In the genomic region with DNA sequence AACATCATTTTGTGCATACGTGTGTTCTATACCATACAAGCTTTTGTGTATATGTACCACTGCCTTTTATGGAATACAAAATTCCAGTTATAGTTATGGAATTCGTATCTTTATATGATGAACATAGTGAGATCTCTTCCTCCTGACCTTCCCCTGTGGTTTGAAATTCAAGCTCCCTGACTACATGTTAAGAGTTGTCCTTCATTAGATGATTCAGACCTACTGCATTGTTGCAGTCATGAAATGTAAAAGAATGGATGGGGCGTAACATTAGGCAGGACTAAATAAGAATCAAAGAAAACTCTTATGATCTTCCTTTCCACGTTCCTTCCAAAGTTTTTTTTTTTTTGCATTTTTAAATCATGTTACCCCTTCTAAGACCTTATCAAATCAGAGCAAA, we compare ENCODE assay signal across 34 cellular contexts.
"Had no signal": no experiment of that assay in that cellular context is flagged by ENCODE, and none has a peak within 500 bp of the region (broad histone marks: within the 10 kb centered on the region; RNA-seq: fewer than 3 reads in every experiment).

No MANE protein-coding gene starts in this region.

- H3K4me1 Mint-ChIP-seq: activated B cell treated with CpG ODN at 0.5 μM for 24 hours; activated CD4-positive, alpha-beta T cell treated with anti-CD3 and anti-CD28 coated beads, Interleukin-2, amount 10 ng/mL, durations not matched to agents 24 days and 14 days; activated naive CD8-positive, alpha-beta T cell treated with anti-CD3 and anti-CD28 coated beads for 36 hours; activated T-helper 17 cell treated with anti-CD3 and anti-CD28 coated beads, Interleukin-2, amount 50 U/mL, for 72 hours had no signal

- H3K4me1 ChIP-seq: adrenal gland, body of pancreas had no signal

- H3K36me3 Mint-ChIP-seq: activated CD4-positive, alpha-beta memory T cell treated with anti-CD3 and anti-CD28 coated beads for 36 hours; activated naive CD4-positive, alpha-beta T cell treated with anti-CD3 and anti-CD28 coated beads, Interleukin-2, amount 50 U/mL, for 72 hours; activated naive CD8-positive, alpha-beta T cell treated with anti-CD3 and anti-CD28 coated beads for 36 hours had no signal

- H3K4me3 Mint-ChIP-seq: activated B cell treated with CpG ODN at 0.5 μM for 24 hours; activated CD4-positive, alpha-beta memory T cell treated with anti-CD3 and anti-CD28 coated beads for 36 hours; activated CD4-positive, alpha-beta T cell treated with anti-CD3 and anti-CD28 coated beads, Interleukin-2, amount 10 ng/mL, durations not matched to agents 24 days and 14 days; activated CD8-positive, alpha-beta T cell treated with anti-CD3 and anti-CD28 coated beads for 36 hours; activated naive CD4-positive, alpha-beta T cell treated with anti-CD3 and anti-CD28 coated beads for 36 hours; activated naive CD8-positive, alpha-beta T cell treated with anti-CD3 and anti-CD28 coated beads for 36 hours; activated T-cell treated with anti-CD3 and anti-CD28 coated beads, Interleukin-2, amount 50 U/mL, for 4 hours; activated T-cell treated with anti-CD3 and anti-CD28 coated beads, Interleukin-2, amount 50 U/mL, for 72 hours; activated T-helper 1 cell treated with anti-CD3 and anti-CD28 coated beads, Interleukin-12 subunit alpha, Interleukin-12 subunit beta, Interleukin-2, Interleukin-4 antibody, amounts not matched to agents 30 ng/mL and 10 ng/mL and 1 ng/mL, durations not matched to agents 14 hours and 24 hours and 36 hours; activated T-helper 17 cell treated with anti-CD3 and anti-CD28 coated beads, Interleukin-2, amount 50 U/mL, for 72 hours; T-helper 1 cell treated with Interleukin-12 subunit alpha and Interleukin-12 subunit beta and Interleukin-4 antibody, amounts not matched to agents 30 μg/mL and 1 μg/mL, for 36 hours; T-helper 2 cell treated with Interferon-gamma antibody and Interleukin-4, amounts not matched to agents 5 μg/mL and 100 μg/mL, for 36 hours had no signal

- ATAC-seq: activated CD8-positive, alpha-beta T cell treated with anti-CD3 and anti-CD28 coated beads for 36 hours; activated naive CD4-positive, alpha-beta T cell treated with anti-CD3 and anti-CD28 coated beads, Interleukin-2, amount 50 U/mL, for 72 hours; activated T-cell treated with anti-CD3 and anti-CD28 coated beads, Interleukin-2, amount 50 U/mL, for 4 hours; activated T-cell treated with anti-CD3 and anti-CD28 coated beads, Interleukin-2, amount 50 U/mL, for 72 hours; activated T-helper 17 cell treated with anti-CD3 and anti-CD28 coated beads, Interleukin-2, amount 50 U/mL, for 72 hours; body of pancreas had no signal

- H3K27me3 Mint-ChIP-seq: activated B cell treated with CpG ODN at 0.5 μM for 24 hours; activated CD4-positive, alpha-beta T cell treated with anti-CD3 and anti-CD28 coated beads, Interleukin-2, amount 10 ng/mL, durations not matched to agents 24 days and 14 days; activated CD8-positive, alpha-beta T cell treated with anti-CD3 and anti-CD28 coated beads for 36 hours had no signal

- H3K4me3 ChIP-seq: adrenal gland, body of pancreas had no signal

- H3K27ac Mint-ChIP-seq: activated B cell treated with CpG ODN at 0.5 μM for 24 hours; activated CD4-positive, alpha-beta memory T cell treated with anti-CD3 and anti-CD28 coated beads for 36 hours; activated CD4-positive, alpha-beta T cell treated with anti-CD3 and anti-CD28 coated beads, Interleukin-2, amount 10 ng/mL, durations not matched to agents 24 days and 14 days; activated CD8-positive, alpha-beta T cell treated with anti-CD3 and anti-CD28 coated beads for 36 hours; activated naive CD4-positive, alpha-beta T cell treated with anti-CD3 and anti-CD28 coated beads for 36 hours; activated naive CD4-positive, alpha-beta T cell treated with anti-CD3 and anti-CD28 coated beads, Interleukin-2, amount 50 U/mL, for 72 hours; activated naive CD8-positive, alpha-beta T cell treated with anti-CD3 and anti-CD28 coated beads for 36 hours; activated T-cell treated with anti-CD3 and anti-CD28 coated beads, Interleukin-2, amount 50 U/mL, for 72 hours; activated T-helper 1 cell treated with anti-CD3 and anti-CD28 coated beads, Interleukin-12 subunit alpha, Interleukin-12 subunit beta, Interleukin-2, Interleukin-4 antibody, amounts not matched to agents 30 ng/mL and 10 ng/mL and 1 ng/mL, durations not matched to agents 14 hours and 24 hours and 36 hours; activated T-helper 17 cell treated with anti-CD3 and anti-CD28 coated beads, Interleukin-2, amount 50 U/mL, for 72 hours; T-helper 1 cell treated with Interleukin-12 subunit alpha and Interleukin-12 subunit beta and Interleukin-4 antibody, amounts not matched to agents 30 μg/mL and 1 μg/mL, for 36 hours; T-helper 2 cell treated with Interferon-gamma antibody and Interleukin-4, amounts not matched to agents 5 μg/mL and 100 μg/mL, for 36 hours had no signal

- H3K9me3 ChIP-seq: adrenal gland, body of pancreas had no signal

- DNase-seq: activated B cell treated with CpG ODN at 0.5 μM for 24 hours; activated CD4-positive, alpha-beta memory T cell treated with anti-CD3 and anti-CD28 coated beads for 36 hours; activated CD4-positive, alpha-beta T cell treated with anti-CD3 and anti-CD28 coated beads for 4 hours; activated CD4-positive, alpha-beta T cell treated with anti-CD3 and anti-CD28 coated beads, Interleukin-2, amount 10 ng/mL, durations not matched to agents 24 days and 14 days; activated CD4-positive, alpha-beta T cell treated with anti-CD3 and anti-CD28 coated beads, Interleukin-2, amount 50 U/mL, for 1 hour; activated CD4-positive, alpha-beta T cell treated with anti-CD3 and anti-CD28 coated beads, Interleukin-2, amount 50 U/mL, for 4 hours; activated CD4-positive, CD25-positive, alpha-beta regulatory T cell treated with anti-CD3 and anti-CD28 coated beads, Interleukin-2, amount 50 U/mL, for 72 hours; activated CD8-positive, alpha-beta memory T cell treated with anti-CD3 and anti-CD28 coated beads, Interleukin-2, amount 50 U/mL, for 4 hours; activated CD8-positive, alpha-beta T cell treated with anti-CD3 and anti-CD28 coated beads for 36 hours; activated effector memory CD4-positive, alpha-beta T cell treated with anti-CD3 and anti-CD28 coated beads, Interleukin-2, amount 50 U/mL, for 16 hours; activated gamma-delta T cell treated with Interleukin-2 at 50 U/mL for 16 hours; activated naive CD4-positive, alpha-beta T cell; activated naive CD4-positive, alpha-beta T cell treated with anti-CD3 and anti-CD28 coated beads for 36 hours; activated naive CD4-positive, alpha-beta T cell treated with anti-CD3 and anti-CD28 coated beads, Interleukin-2, amount 50 U/mL, for 16 hours; activated naive CD8-positive, alpha-beta T cell treated with anti-CD3 and anti-CD28 coated beads for 36 hours; activated T-cell treated with anti-CD3 and anti-CD28 coated beads for 4 hours; activated T-cell treated with anti-CD3 and anti-CD28 coated beads, Interleukin-2, amount 50 U/mL, for 1 hour; activated T-cell treated with anti-CD3 and anti-CD28 coated beads, Interleukin-2, amount 50 U/mL, for 4 hours; activated T-cell treated with anti-CD3 and anti-CD28 coated beads, Interleukin-2, amount 50 U/mL, for 72 hours; adrenal gland; amniotic stem cell; aorta; body of pancreas; brain microvascular endothelial cell; central memory CD4-positive, alpha-beta T cell; T-helper 1 cell; T-helper 2 cell; T-helper 9 cell had no signal

- H3K9me3 Mint-ChIP-seq: activated B cell treated with CpG ODN at 0.5 μM for 24 hours; activated CD4-positive, alpha-beta memory T cell treated with anti-CD3 and anti-CD28 coated beads for 36 hours; activated CD4-positive, alpha-beta T cell treated with anti-CD3 and anti-CD28 coated beads, Interleukin-2, amount 10 ng/mL, durations not matched to agents 24 days and 14 days; activated CD8-positive, alpha-beta T cell treated with anti-CD3 and anti-CD28 coated beads for 36 hours; activated naive CD4-positive, alpha-beta T cell treated with anti-CD3 and anti-CD28 coated beads for 36 hours; activated naive CD4-positive, alpha-beta T cell treated with anti-CD3 and anti-CD28 coated beads, Interleukin-2, amount 50 U/mL, for 72 hours; activated naive CD8-positive, alpha-beta T cell treated with anti-CD3 and anti-CD28 coated beads for 36 hours; activated T-cell treated with anti-CD3 and anti-CD28 coated beads, Interleukin-2, amount 50 U/mL, for 4 hours; activated T-cell treated with anti-CD3 and anti-CD28 coated beads, Interleukin-2, amount 50 U/mL, for 72 hours; activated T-helper 1 cell treated with anti-CD3 and anti-CD28 coated beads, Interleukin-12 subunit alpha, Interleukin-12 subunit beta, Interleukin-2, Interleukin-4 antibody, amounts not matched to agents 30 ng/mL and 10 ng/mL and 1 ng/mL, durations not matched to agents 14 hours and 24 hours and 36 hours; activated T-helper 17 cell treated with anti-CD3 and anti-CD28 coated beads, Interleukin-2, amount 50 U/mL, for 72 hours; T-helper 1 cell treated with Interleukin-12 subunit alpha and Interleukin-12 subunit beta and Interleukin-4 antibody, amounts not matched to agents 30 μg/mL and 1 μg/mL, for 36 hours; T-helper 2 cell treated with Interferon-gamma antibody and Interleukin-4, amounts not matched to agents 5 μg/mL and 100 μg/mL, for 36 hours had no signal

- H3K27ac ChIP-seq: adrenal gland, body of pancreas, brain microvascular endothelial cell, VCaP had no signal

- H3K36me3 ChIP-seq: adrenal gland, brain microvascular endothelial cell had no signal

- H3K27me3 ChIP-seq: adrenal gland, body of pancreas, brain microvascular endothelial cell had no signal
